9 cellular contexts compared by ENCODE assay signal in genomic region chr12:84912191-84913142, GRCh38. TPM values are rescaled to one million over a fixed set of nuclear protein-coding genes. Genes with fewer than 3 reads are reported as not detected.
DNase-seq lines count a peak whose midpoint lies in the region; ATAC-seq and TF ChIP-seq lines count a peak whose summit lies in the region.
"Had no signal": no experiment of that assay in that cellular context is flagged by ENCODE, and none has a peak within 500 bp of the region (broad histone marks: within the 10 kb centered on the region; RNA-seq: fewer than 3 reads in every experiment).

SLC6A15 (minus strand) TSS chr12:84912799; CDS start chr12:84892120, 20,679 bp downstream.

- peak within 1 kb of the TSS; percentile 37 for H3K23ac ChIP-seq in neuronal stem cell (ENCODE audit: low read depth, low read length, poor library complexity)

- peak within 1 kb of the TSS; percentile 96 for H3K18ac ChIP-seq in neuronal stem cell (ENCODE audit: low read length)

- no peak for TF ChIP-seq CTCF in gastroesophageal sphincter (IDR thresholded peaks at IDR 0.05)

- 0% methylated on average over 6 to 8 of the region's 68 CpGs for WGBS in gastroesophageal sphincter (ENCODE audit: low coverage in 1 of 2), 2 donors
- no CpG with 5 or more reads among the region's 68 CpGs for WGBS in neuronal stem cell (ENCODE audit: extremely low coverage in 2 of 2, insufficient read length in 2 of 2, insufficient replicate concordance in 1 of 2), 2 donors

- H3K4me3 Mint-ChIP-seq in activated naive CD4-positive, alpha-beta T cell treated with anti-CD3 and anti-CD28 coated beads, Interleukin-2, amount 10 ng/mL, durations not matched to agents 7 days and 5 days, result peak within 1 kb of the TSS; percentile 32

- H4K91ac ChIP-seq in neuronal stem cell (ENCODE audit: low read depth, low read length, poor library complexity), result no peak within 1 kb of the TSS

- peak within 1 kb of the TSS; percentile 95 for H3K14ac ChIP-seq in neuronal stem cell (ENCODE audit: low read length)

- TF ChIP-seq POLR2A in gastroesophageal sphincter (IDR thresholded peaks at IDR 0.05), result no peak

- ATAC-seq in gastroesophageal sphincter, result peak; percentile 68

- CTCF ChIA-PET in activated naive CD4-positive, alpha-beta T cell treated with anti-CD3 and anti-CD28 coated beads, Interleukin-2, amount 10 ng/mL, durations not matched to agents 7 days and 5 days (lab: Charles Lee), result no interaction called here

- H4K8ac ChIP-seq in neuronal stem cell (ENCODE audit: low read depth, low read length), result no peak within 1 kb of the TSS

- H3K79me1 ChIP-seq in neuronal stem cell (ENCODE audit: low read depth, low read length), result peaks cover 1% of the 10 kb centered on the region

- H3K27me3 ChIP-seq in gastroesophageal sphincter (peaks cover 64% of the 10 kb centered on the region), neuronal stem cell (ENCODE audit: control insufficient read depth in 3 of 3, insufficient read depth in 3 of 3, low read depth in 1 of 3, low read length in 3 of 3) (no peaks in the 10 kb centered on the region)

- TF ChIP-seq EP300 in gastroesophageal sphincter (IDR thresholded peaks at IDR 0.05), result no peak

- H2BK5ac ChIP-seq in neuronal stem cell (ENCODE audit: low read length), result peak within 1 kb of the TSS; percentile 10

- peak within 1 kb of the TSS; percentile 97 for H2AFZ ChIP-seq in neuronal stem cell (ENCODE audit: low read length)

- peak within 1 kb of the TSS; percentile 92 for H2BK15ac ChIP-seq in neuronal stem cell (ENCODE audit: low read length)

- H3K9me3 ChIP-seq in gastroesophageal sphincter (no peaks in the 10 kb centered on the region), neuronal stem cell (replicated peaks in 1 of 2; ENCODE audit: control insufficient read depth in 2 of 2, insufficient read depth in 1 of 2, low read depth in 1 of 2, low read length in 2 of 2) (no peaks in the 10 kb centered on the region)

- H3K9ac ChIP-seq in neuronal stem cell (ENCODE audit: low read depth, low read length, poor library complexity), result peak within 1 kb of the TSS; percentile 75

- H2BK120ac ChIP-seq in neuronal stem cell (ENCODE audit: low read depth, low read length), result no peak within 1 kb of the TSS

- no peaks in the 10 kb centered on the region for H3K9me3 Mint-ChIP-seq in activated naive CD4-positive, alpha-beta T cell treated with anti-CD3 and anti-CD28 coated beads, Interleukin-2, amount 10 ng/mL, durations not matched to agents 7 days and 5 days
- H3K9me3 Mint-ChIP-seq: activated naive CD4-positive, alpha-beta T cell treated with anti-CD3 and anti-CD28 coated beads, Interleukin-2, amount 50 U/mL, for 72 hours had no signal

- H3K4me1 ChIP-seq in gastroesophageal sphincter (peaks cover 0 to 25% (median 6%) of the 10 kb centered on the region in 3 donors), neuronal stem cell (ENCODE audit: control insufficient read depth in 2 of 2, insufficient read depth in 1 of 2, low read depth in 1 of 2, low read length in 2 of 2) (peaks cover 0 to 4% of the 10 kb centered on the region in 2 donors)

- no peak within 1 kb of the TSS for H3K27ac Mint-ChIP-seq in activated naive CD4-positive, alpha-beta T cell treated with anti-CD3 and anti-CD28 coated beads, Interleukin-2, amount 10 ng/mL, durations not matched to agents 7 days and 5 days
- H3K27ac Mint-ChIP-seq: activated naive CD4-positive, alpha-beta T cell treated with anti-CD3 and anti-CD28 coated beads, Interleukin-2, amount 50 U/mL, for 72 hours had no signal

- peak; percentile 31 for DNase-seq in activated naive CD4-positive, alpha-beta T cell treated with anti-CD3 and anti-CD28 coated beads, Interleukin-2, amount 10 ng/mL, durations not matched to agents 7 days and 5 days
- no peak for DNase-seq in activated naive CD4-positive, alpha-beta T cell treated with anti-CD3 and anti-CD28 coated beads, Interleukin-2, amount 50 U/mL, for 16 hours
- DNase-seq in NCI-H1930 (lab: John Stamatoyannopoulos, UW) (peak; percentile 53 to 75), neuronal stem cell (ENCODE audit: low spot score) (peak; percentile 76), NCI-H2107 treated with DMSO at 0.1 percent for 48 hours (lab: John Stamatoyannopoulos, UW; ENCODE audit: unreplicated experiment) (no peak), OCI-M1 (lab: John Stamatoyannopoulos, UW) (no peak)
- DNase-seq in activated T-cell treated with anti-CD3 and anti-CD28 coated beads, Interleukin-2, amount 50 U/mL, for 48 hours, result peak; percentile 26 to 43

- H3K27me3 Mint-ChIP-seq in activated naive CD4-positive, alpha-beta T cell treated with anti-CD3 and anti-CD28 coated beads, Interleukin-2, amount 10 ng/mL, durations not matched to agents 7 days and 5 days, result peaks cover 32% of the 10 kb centered on the region

- H3K27ac ChIP-seq in gastroesophageal sphincter (no peak within 1 kb of the TSS), neuronal stem cell (replicated peaks; ENCODE audit: low read length) (peak within 1 kb of the TSS; percentile 65)

- H3K36me3 Mint-ChIP-seq in activated naive CD4-positive, alpha-beta T cell treated with anti-CD3 and anti-CD28 coated beads, Interleukin-2, amount 10 ng/mL, durations not matched to agents 7 days and 5 days, result no peaks in the 10 kb centered on the region

- peak within 1 kb of the TSS; percentile 98 for H3K4me2 ChIP-seq in neuronal stem cell (ENCODE audit: insufficient read depth, low read length, poor library complexity, severe bottlenecking)

- H3K4me3 ChIP-seq in gastroesophageal sphincter (peak within 1 kb of the TSS in 1 of 2 donors; percentile 50), neuronal stem cell (ENCODE audit: low read length in 2 of 2) (peak within 1 kb of the TSS; percentile 84 to 85)

- H3K4me1 Mint-ChIP-seq in activated naive CD4-positive, alpha-beta T cell treated with anti-CD3 and anti-CD28 coated beads, Interleukin-2, amount 10 ng/mL, durations not matched to agents 7 days and 5 days, result peaks cover 16% of the 10 kb centered on the region

- peak within 1 kb of the TSS; percentile 60 for H2BK12ac ChIP-seq in neuronal stem cell (ENCODE audit: low read length)

- peak within 1 kb of the TSS; percentile 25 for H2AK5ac ChIP-seq in neuronal stem cell (ENCODE audit: low read depth, low read length)

- no peak within 1 kb of the TSS for H3K4ac ChIP-seq in neuronal stem cell (ENCODE audit: low read length)

- H3K36me3 ChIP-seq in gastroesophageal sphincter (no peaks in the 10 kb centered on the region), neuronal stem cell (replicated peaks in 1 of 2; ENCODE audit: control insufficient read depth in 2 of 2, insufficient read depth in 2 of 2, low read length in 2 of 2) (no peaks in the 10 kb centered on the region)

RNA-seq across cellular contexts. Expression of gene SLC6A15, which starts in this region (rescaled TPM):
- 1 to 10 TPM in 3 of 4 donors, under 1 TPM in 1; 0.54 to 2.3 (median 1.7) TPM for total RNA-seq in gastroesophageal sphincter
- polyA plus RNA-seq in neuronal stem cell (2013, experiment 1 of 2), result 10.2 TPM
- polyA plus RNA-seq in neuronal stem cell (2013, experiment 2 of 2), result 10.7 TPM
- total RNA-seq: activated naive CD4-positive, alpha-beta T cell treated with anti-CD3 and anti-CD28 coated beads, Interleukin-2, amount 50 U/mL, for 72 hours had no signal

Comparison
In these comparisons a context has a peak if more than half of its experiments do, and no peak if none do; other contexts are left out.
1. DNase-seq: peak in activated naive CD4-positive, alpha-beta T cell treated with anti-CD3 and anti-CD28 coated beads, Interleukin-2, amount 10 ng/mL, durations not matched to agents 7 days and 5 days (single experiment), NCI-H1930 (2 of 2), activated T-cell treated with anti-CD3 and anti-CD28 coated beads, Interleukin-2, amount 50 U/mL, for 48 hours (2 of 2) and neuronal stem cell (single experiment); none in activated naive CD4-positive, alpha-beta T cell treated with anti-CD3 and anti-CD28 coated beads, Interleukin-2, amount 50 U/mL, for 16 hours (single experiment), NCI-H2107 treated with DMSO at 0.1 percent for 48 hours (single experiment) and OCI-M1 (single experiment).